In genomic region chr19:18543814-18544475, GRCh38 we compare ENCODE assay signal across 8 cellular contexts. TPM values are rescaled to one million over a fixed set of nuclear protein-coding genes. Genes with fewer than 3 reads are reported as not detected.
DNase-seq lines count a peak whose midpoint lies in the region; ATAC-seq lines count a peak whose summit lies in the region.

No MANE protein-coding gene starts in this region.

- H4K5ac ChIP-seq in mesendoderm (ENCODE audit: low read length), result no peak overlapping the region

- H3K27ac ChIP-seq in mesendoderm (ENCODE audit: low read depth, low read length), result peak overlapping the region; percentile 35

- H2BK120ac ChIP-seq in mesendoderm (ENCODE audit: low read depth, low read length), result no peak overlapping the region

- peak overlapping the region; percentile 9 for H2BK5ac ChIP-seq in mesendoderm (ENCODE audit: low read length)

- peak overlapping the region; percentile 88 for H3K4me3 Mint-ChIP-seq in activated CD4-positive, alpha-beta T cell treated with anti-CD3 and anti-CD28 coated beads for 36 hours

- peaks cover 6% of the 10 kb centered on the region for H3K79me2 ChIP-seq in mesendoderm (ENCODE audit: control insufficient read depth, insufficient read depth, low read length)

- no peak overlapping the region for H2AK5ac ChIP-seq in mesendoderm (ENCODE audit: low read length)

- no peak overlapping the region for H2BK15ac ChIP-seq in mesendoderm (replicated peaks; ENCODE audit: low read depth)

- H4K8ac ChIP-seq in mesendoderm (ENCODE audit: low read depth, low read length), result no peak overlapping the region

- no peak overlapping the region for H3K23ac ChIP-seq in mesendoderm (ENCODE audit: low read length)

- no peaks in the 10 kb centered on the region for H3K27me3 Mint-ChIP-seq in activated CD4-positive, alpha-beta T cell treated with anti-CD3 and anti-CD28 coated beads for 36 hours

- peak overlapping the region; percentile 70 for H3K4me2 ChIP-seq in mesendoderm (ENCODE audit: low read length)

- H3K36me3 ChIP-seq in mesendoderm (ENCODE audit: control insufficient read depth, insufficient read depth, low read length), result peaks cover 8% of the 10 kb centered on the region

- H3K4me3 ChIP-seq in mesendoderm (ENCODE audit: low read length), result peak overlapping the region; percentile 3

- H3K4ac ChIP-seq in mesendoderm (ENCODE audit: low read depth, low read length), result peak overlapping the region; percentile 70

- H3K4me1 ChIP-seq in mesendoderm (ENCODE audit: control insufficient read depth, low read depth, low read length), result no peaks in the 10 kb centered on the region

- H3K27ac Mint-ChIP-seq in activated CD4-positive, alpha-beta T cell treated with anti-CD3 and anti-CD28 coated beads for 36 hours, result peak overlapping the region; percentile 98

- DNase-seq in NCI-H524 (lab: John Stamatoyannopoulos, UW) (peak; percentile 50 to 77), NCI-H524 treated with DMSO at 0.1 percent for 48 hours (lab: John Stamatoyannopoulos, UW) (no peak), NCI-H446 treated with DMSO at 0.1 percent for 48 hours (lab: John Stamatoyannopoulos, UW) (peak; percentile 38), ecto neural progenitor cell (ENCODE audit: low spot score) (peak; percentile 62), mesendoderm (peak; percentile 91)
- DNase-seq in activated CD4-positive, alpha-beta T cell treated with anti-CD3 and anti-CD28 coated beads for 36 hours, result peak; percentile 92
- DNase-seq in stimulated activated CD8-positive, alpha-beta memory T cell treated with anti-CD3 and anti-CD28 coated beads, Interleukin-15, amount 100 ng/mL, for 48 hours (ENCODE audit: low read depth in 2 of 2), result peak; percentile 61 to 62

- no peaks in the 10 kb centered on the region for H3K9me3 Mint-ChIP-seq in activated CD4-positive, alpha-beta T cell treated with anti-CD3 and anti-CD28 coated beads for 36 hours (ENCODE audit: low read depth)

- peaks cover 14% of the 10 kb centered on the region for H3K36me3 Mint-ChIP-seq in activated CD4-positive, alpha-beta T cell treated with anti-CD3 and anti-CD28 coated beads for 36 hours (ENCODE audit: low read depth)

- ATAC-seq in HG02938 (IDR thresholded peaks at IDR 0.05; ENCODE audit: unreplicated experiment), result peak; percentile 48
- ATAC-seq in activated CD4-positive, alpha-beta T cell treated with anti-CD3 and anti-CD28 coated beads for 36 hours, result peak; percentile 91

- WGBS in mesendoderm (ENCODE audit: extremely low coverage, insufficient coverage, low lambda C conversion rate), result no CpG with 5 or more reads among the region's 12 CpGs

- CTCF ChIA-PET in activated CD4-positive, alpha-beta T cell treated with anti-CD3 and anti-CD28 coated beads for 36 hours (lab: Charles Lee), result interaction anchor here (0.6 to 1.8 kb wide), 6 partner anchors 13 to 666 kb away, joined by 3 to 22 read pairs (median 4); partner anchors contain the start of genes KXD1, REX1BD and UBA52

- H3K56ac ChIP-seq in mesendoderm (ENCODE audit: low read length), result peak overlapping the region; percentile 80

- POLR2A ChIA-PET in activated CD4-positive, alpha-beta T cell treated with anti-CD3 and anti-CD28 coated beads for 36 hours (lab: Charles Lee), result interaction anchor here (0.6 to 1.4 kb wide), 4 partner anchors 13 to 63 kb away, joined by 3 to 6 read pairs (median 4); partner anchors contain the start of genes ELL and KXD1

- H3K4me1 Mint-ChIP-seq in activated CD4-positive, alpha-beta T cell treated with anti-CD3 and anti-CD28 coated beads for 36 hours, result peaks cover 25% of the 10 kb centered on the region

- no peaks in the 10 kb centered on the region for H3K27me3 ChIP-seq in mesendoderm (ENCODE audit: insufficient read depth, low read length, poor library complexity)

- intact Hi-C loops in activated CD4-positive, alpha-beta T cell treated with anti-CD3 and anti-CD28 coated beads for 36 hours (cut with DNase I, micrococcal nuclease), result loop anchor here (1.0 to 5.0 kb wide), 9 partner anchors 13 to 489 kb away; partner anchors contain the start of genes ELL (in 2 of the 2), KXD1 (in 2 of the 2), UBA52 (in 2 of the 2) and ARMC6 (in 1 of the 2)

- peaks cover 11% of the 10 kb centered on the region for H3K79me1 ChIP-seq in mesendoderm (ENCODE audit: low read length)

- H3K9ac ChIP-seq in mesendoderm (ENCODE audit: low read length), result peak overlapping the region; percentile 62

- H3K18ac ChIP-seq in mesendoderm (ENCODE audit: low read length), result peak overlapping the region; percentile 71

RNA-seq across cellular contexts. Expression of gene FKBP8, which starts 0.6 kb away (rescaled TPM):
- 100 to 1,000 TPM; 208 to 211 TPM for total RNA-seq in activated CD4-positive, alpha-beta T cell treated with anti-CD3 and anti-CD28 coated beads for 36 hours
- polyA plus RNA-seq in mesendoderm (2013, experiment 1 of 2), result 132 TPM
- polyA plus RNA-seq in mesendoderm (2013, experiment 2 of 2), result 131 TPM

RNA-seq across cellular contexts. Expression of gene KXD1, which starts 13.7 kb away (rescaled TPM):
- 100 to 1,000 TPM; 121 to 170 TPM for total RNA-seq in activated CD4-positive, alpha-beta T cell treated with anti-CD3 and anti-CD28 coated beads for 36 hours
- 119 TPM for polyA plus RNA-seq in mesendoderm (2013, experiment 1 of 2)
- polyA plus RNA-seq in mesendoderm (2013, experiment 2 of 2), result 123 TPM

RNA-seq across cellular contexts. Expression of gene ELL, which starts 22.1 kb away (rescaled TPM):
- total RNA-seq in activated CD4-positive, alpha-beta T cell treated with anti-CD3 and anti-CD28 coated beads for 36 hours, result 10 to 100 TPM; 20.2 to 21.4 TPM
- 9.6 TPM for polyA plus RNA-seq in mesendoderm (2013, experiment 1 of 2)
- polyA plus RNA-seq in mesendoderm (2013, experiment 2 of 2), result 9.3 TPM

RNA-seq across cellular contexts. Expression of gene UBA52, which starts 27.7 kb away (rescaled TPM):
- total RNA-seq in activated CD4-positive, alpha-beta T cell treated with anti-CD3 and anti-CD28 coated beads for 36 hours, result 1,000 to 10,000 TPM; 1,703 to 2,296 TPM
- polyA plus RNA-seq in mesendoderm (2013, experiment 1 of 2), result 1,632 TPM
- 1,662 TPM for polyA plus RNA-seq in mesendoderm (2013, experiment 2 of 2)

RNA-seq across cellular contexts. Expression of gene REX1BD, which starts 44.7 kb away (rescaled TPM):
- 10 to 100 TPM; 47.8 to 81.3 TPM for total RNA-seq in activated CD4-positive, alpha-beta T cell treated with anti-CD3 and anti-CD28 coated beads for 36 hours
- polyA plus RNA-seq in mesendoderm (2013, experiment 1 of 2), result 86.9 TPM
- polyA plus RNA-seq in mesendoderm (2013, experiment 2 of 2), result 82.8 TPM
